ENCODE assay signal across 34 cellular contexts in genomic region chr3:24471480-24471879, GRCh38. TPM values are rescaled to one million over a fixed set of nuclear protein-coding genes. Genes with fewer than 3 reads are reported as not detected.
"Had no signal": no experiment of that assay in that cellular context is flagged by ENCODE, and none has a peak within 500 bp of the region (broad histone marks: within the 10 kb centered on the region; RNA-seq: fewer than 3 reads in every experiment).

No MANE protein-coding gene starts in this region.

- H3K4me1 ChIP-seq: Peyer's patch, SJCRH30 had no signal

- H3K9me3 ChIP-seq: body of pancreas, Peyer's patch, SJCRH30 had no signal

- H3K27ac ChIP-seq: body of pancreas, Peyer's patch, SJCRH30, SK-N-MC, WERI-Rb-1 had no signal

- H3K27ac Mint-ChIP-seq: activated CD8-positive, alpha-beta T cell treated with anti-CD3 and anti-CD28 coated beads for 36 hours; activated naive CD4-positive, alpha-beta T cell treated with anti-CD3 and anti-CD28 coated beads, Interleukin-2, amount 50 U/mL, for 24 hours; activated naive CD8-positive, alpha-beta T cell treated with anti-CD3 and anti-CD28 coated beads, Interleukin-2, amount 10 ng/mL, durations not matched to agents 7 days and 5 days; activated T-cell treated with anti-CD3 and anti-CD28 coated beads, Interleukin-2, amount 50 U/mL, for 72 hours; activated T-helper 2 cell treated with anti-CD3 and anti-CD28 coated beads, Interferon-gamma antibody, Interleukin-2, Interleukin-4, amounts not matched to agents 10 μg/mL and 5 μg/mL and 100 μg/mL, durations not matched to agents 14 hours and 24 hours and 36 hours had no signal

- H3K36me3 ChIP-seq: Peyer's patch, SJCRH30, WERI-Rb-1 had no signal

- DNase-seq: activated CD4-positive, alpha-beta T cell treated with anti-CD3 and anti-CD28 coated beads for 1 hour; activated CD4-positive, alpha-beta T cell treated with anti-CD3 and anti-CD28 coated beads for 48 hours; activated CD4-positive, CD25-positive, alpha-beta regulatory T cell; activated CD8-positive, alpha-beta T cell treated with anti-CD3 and anti-CD28 coated beads for 36 hours; activated gamma-delta T cell; activated naive CD4-positive, alpha-beta T cell treated with Interleukin-2 at 50 U/mL for 16 hours; activated naive CD8-positive, alpha-beta T cell treated with anti-CD3 and anti-CD28 coated beads, Interleukin-2, amount 10 ng/mL, durations not matched to agents 7 days and 5 days; activated T-cell treated with anti-CD3 and anti-CD28 coated beads, Interleukin-2, amount 50 U/mL, for 1 hour; activated T-cell treated with anti-CD3 and anti-CD28 coated beads, Interleukin-2, amount 50 U/mL, for 72 hours; body of pancreas; central memory CD4-positive, alpha-beta T cell; Kasumi-1; KG1; MM.1S; MV-4-11; NCI-H1092; NCI-H1436 treated with DMSO at 0.1 percent for 48 hours; NCI-H1694 treated with DMSO at 0.1 percent for 48 hours; NCI-H2029; NCI-H345; NCI-H524 treated with DMSO at 0.1 percent for 48 hours; PC-3; Peyer's patch; RPMI8226; SJCRH30; T1000; WERI-Rb-1 had no signal

- H3K4me1 Mint-ChIP-seq: activated naive CD4-positive, alpha-beta T cell treated with anti-CD3 and anti-CD28 coated beads, Interleukin-2, amount 50 U/mL, for 24 hours; activated naive CD8-positive, alpha-beta T cell treated with anti-CD3 and anti-CD28 coated beads, Interleukin-2, amount 10 ng/mL, durations not matched to agents 7 days and 5 days had no signal

- H3K27me3 ChIP-seq: body of pancreas, Peyer's patch, SJCRH30 had no signal

- H3K27me3 Mint-ChIP-seq: activated CD8-positive, alpha-beta T cell treated with anti-CD3 and anti-CD28 coated beads for 36 hours; activated naive CD8-positive, alpha-beta T cell treated with anti-CD3 and anti-CD28 coated beads, Interleukin-2, amount 10 ng/mL, durations not matched to agents 7 days and 5 days had no signal

- H3K4me3 ChIP-seq: body of pancreas, Peyer's patch, SJCRH30, SK-N-MC had no signal

- H3K4me3 Mint-ChIP-seq: activated CD8-positive, alpha-beta T cell treated with anti-CD3 and anti-CD28 coated beads for 36 hours; activated naive CD4-positive, alpha-beta T cell treated with anti-CD3 and anti-CD28 coated beads, Interleukin-2, amount 50 U/mL, for 24 hours; activated naive CD8-positive, alpha-beta T cell treated with anti-CD3 and anti-CD28 coated beads, Interleukin-2, amount 10 ng/mL, durations not matched to agents 7 days and 5 days; activated T-cell treated with anti-CD3 and anti-CD28 coated beads, Interleukin-2, amount 50 U/mL, for 72 hours had no signal

- H3K36me3 Mint-ChIP-seq: activated naive CD4-positive, alpha-beta T cell treated with anti-CD3 and anti-CD28 coated beads, Interleukin-2, amount 50 U/mL, for 24 hours; activated naive CD8-positive, alpha-beta T cell treated with anti-CD3 and anti-CD28 coated beads, Interleukin-2, amount 10 ng/mL, durations not matched to agents 7 days and 5 days had no signal

- H3K9me3 Mint-ChIP-seq: activated CD8-positive, alpha-beta T cell treated with anti-CD3 and anti-CD28 coated beads for 36 hours; activated naive CD8-positive, alpha-beta T cell treated with anti-CD3 and anti-CD28 coated beads, Interleukin-2, amount 10 ng/mL, durations not matched to agents 7 days and 5 days; activated T-cell treated with anti-CD3 and anti-CD28 coated beads, Interleukin-2, amount 50 U/mL, for 72 hours; activated T-helper 2 cell treated with anti-CD3 and anti-CD28 coated beads, Interferon-gamma antibody, Interleukin-2, Interleukin-4, amounts not matched to agents 10 μg/mL and 5 μg/mL and 100 μg/mL, durations not matched to agents 14 hours and 24 hours and 36 hours had no signal

- ATAC-seq: activated CD8-positive, alpha-beta T cell treated with anti-CD3 and anti-CD28 coated beads for 36 hours; activated T-cell treated with anti-CD3 and anti-CD28 coated beads, Interleukin-2, amount 50 U/mL, for 72 hours; body of pancreas; Right ventricle myocardium inferior had no signal

RNA-seq across cellular contexts. Expression of gene THRB, which starts 23.2 kb away (rescaled TPM):
- total RNA-seq: activated CD8-positive, alpha-beta memory T cell treated with anti-CD3 and anti-CD28 coated beads for 36 hours; activated CD8-positive, alpha-beta T cell treated with anti-CD3 and anti-CD28 coated beads for 36 hours; activated naive CD8-positive, alpha-beta T cell treated with anti-CD3 and anti-CD28 coated beads, Interleukin-2, amount 10 ng/mL, durations not matched to agents 7 days and 5 days; activated T-cell treated with anti-CD3 and anti-CD28 coated beads, Interleukin-2, amount 50 U/mL, for 72 hours; activated T-helper 2 cell treated with anti-CD3 and anti-CD28 coated beads, Interferon-gamma antibody, Interleukin-2, Interleukin-4, amounts not matched to agents 10 μg/mL and 5 μg/mL and 100 μg/mL, durations not matched to agents 14 hours and 24 hours and 36 hours; SJCRH30; T-helper 1 cell treated with Interleukin-12 subunit alpha and Interleukin-12 subunit beta and Interleukin-4 antibody, amounts not matched to agents 30 ng/mL and 1 ng/mL, for 36 hours; T-helper 2 cell treated with Interferon-gamma antibody and Interleukin-4, amounts not matched to agents 100 ng/mL and 5 ng/mL, for 36 hours had no signal
